Comparison of ENCODE assay signal across 2 cellular contexts in the genomic region with DNA sequence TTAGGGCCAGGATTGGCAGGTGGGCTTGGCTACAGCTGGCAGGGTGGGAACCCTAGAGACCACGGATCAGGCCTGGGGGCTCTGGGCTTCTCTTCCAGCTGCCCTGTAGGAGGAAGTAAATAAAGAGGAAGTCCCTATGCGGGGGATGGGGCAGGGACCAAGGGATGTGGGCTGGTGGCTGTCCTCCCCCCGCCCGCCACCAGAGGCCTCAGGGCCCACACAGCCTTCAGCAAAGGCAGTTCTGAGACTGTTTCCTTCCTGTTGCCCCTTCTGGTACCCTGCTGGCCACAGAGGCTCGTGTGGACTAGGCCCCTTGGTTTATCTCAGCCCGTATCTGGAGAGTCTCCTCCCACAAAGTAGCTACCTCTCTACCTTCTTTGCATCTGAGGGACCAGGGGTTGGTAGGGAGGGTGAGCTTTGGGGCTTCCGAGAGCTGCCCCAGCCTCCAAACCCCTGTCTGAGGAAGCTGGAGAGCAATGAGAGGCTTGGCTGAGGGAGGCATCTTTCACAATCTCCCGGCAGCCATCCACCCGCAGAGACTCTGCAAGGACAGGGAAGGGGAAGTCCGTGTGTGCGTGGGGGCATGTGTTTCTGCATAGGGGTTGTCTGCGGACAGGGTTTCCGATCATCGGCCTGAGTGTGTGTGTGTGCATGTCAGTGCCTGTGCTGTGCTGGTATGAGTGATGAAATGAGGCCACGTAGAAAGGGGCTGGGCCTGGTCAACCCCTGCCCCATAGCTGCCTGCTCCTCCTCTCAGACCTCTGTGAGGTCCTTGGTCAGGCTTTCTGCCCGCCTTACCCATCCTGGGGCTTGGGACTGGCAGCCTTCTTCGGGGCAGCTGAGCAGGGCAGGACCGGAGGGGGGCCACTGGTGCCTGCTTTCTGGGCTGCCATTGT.
TF ChIP-seq lines count a peak whose summit lies in the region.

No MANE protein-coding gene starts in this region.

TF ChIP-seq in HCT116, 20 proteins besides CTCF, POLR2A, EP300 and RAD21:
- TF ChIP-seq, protein P1, sequence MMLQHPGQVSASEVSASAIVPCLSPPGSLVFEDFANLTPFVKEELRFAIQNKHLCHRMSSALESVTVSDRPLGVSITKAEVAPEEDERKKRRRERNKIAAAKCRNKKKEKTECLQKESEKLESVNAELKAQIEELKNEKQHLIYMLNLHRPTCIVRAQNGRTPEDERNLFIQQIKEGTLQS (IDR thresholded peaks at IDR 0.05) = no peak
- TF ChIP-seq SP1 (IDR thresholded peaks at IDR 0.05; ENCODE audit: low read depth) (no peak), ZFX (IDR thresholded peaks at IDR 0.05) (no peak), YY1 (IDR thresholded peaks at IDR 0.05; ENCODE audit: extremely low read depth, insufficient replicate concordance, low read depth, low read length) (no peak), SRF (IDR thresholded peaks at IDR 0.05; ENCODE audit: low read depth) (no peak), JUND (IDR thresholded peaks at IDR 0.05) (no peak), ELF1 (IDR thresholded peaks at IDR 0.05; ENCODE audit: borderline replicate concordance, low read depth) (no peak), CEBPB (IDR thresholded peaks at IDR 0.05; ENCODE audit: low read depth) (no peak), ZNF274 (IDR thresholded peaks at IDR 0.05; ENCODE audit: low read depth, low read length) (no peak), EGR1 (IDR thresholded peaks at IDR 0.05; ENCODE audit: low read depth) (no peak), POLR2AphosphoS5 (IDR thresholded peaks at IDR 0.05; ENCODE audit: low read depth, low read length) (no peak), SIN3A (IDR thresholded peaks at IDR 0.05; ENCODE audit: low read depth) (no peak)
- TF ChIP-seq, protein P2, sequence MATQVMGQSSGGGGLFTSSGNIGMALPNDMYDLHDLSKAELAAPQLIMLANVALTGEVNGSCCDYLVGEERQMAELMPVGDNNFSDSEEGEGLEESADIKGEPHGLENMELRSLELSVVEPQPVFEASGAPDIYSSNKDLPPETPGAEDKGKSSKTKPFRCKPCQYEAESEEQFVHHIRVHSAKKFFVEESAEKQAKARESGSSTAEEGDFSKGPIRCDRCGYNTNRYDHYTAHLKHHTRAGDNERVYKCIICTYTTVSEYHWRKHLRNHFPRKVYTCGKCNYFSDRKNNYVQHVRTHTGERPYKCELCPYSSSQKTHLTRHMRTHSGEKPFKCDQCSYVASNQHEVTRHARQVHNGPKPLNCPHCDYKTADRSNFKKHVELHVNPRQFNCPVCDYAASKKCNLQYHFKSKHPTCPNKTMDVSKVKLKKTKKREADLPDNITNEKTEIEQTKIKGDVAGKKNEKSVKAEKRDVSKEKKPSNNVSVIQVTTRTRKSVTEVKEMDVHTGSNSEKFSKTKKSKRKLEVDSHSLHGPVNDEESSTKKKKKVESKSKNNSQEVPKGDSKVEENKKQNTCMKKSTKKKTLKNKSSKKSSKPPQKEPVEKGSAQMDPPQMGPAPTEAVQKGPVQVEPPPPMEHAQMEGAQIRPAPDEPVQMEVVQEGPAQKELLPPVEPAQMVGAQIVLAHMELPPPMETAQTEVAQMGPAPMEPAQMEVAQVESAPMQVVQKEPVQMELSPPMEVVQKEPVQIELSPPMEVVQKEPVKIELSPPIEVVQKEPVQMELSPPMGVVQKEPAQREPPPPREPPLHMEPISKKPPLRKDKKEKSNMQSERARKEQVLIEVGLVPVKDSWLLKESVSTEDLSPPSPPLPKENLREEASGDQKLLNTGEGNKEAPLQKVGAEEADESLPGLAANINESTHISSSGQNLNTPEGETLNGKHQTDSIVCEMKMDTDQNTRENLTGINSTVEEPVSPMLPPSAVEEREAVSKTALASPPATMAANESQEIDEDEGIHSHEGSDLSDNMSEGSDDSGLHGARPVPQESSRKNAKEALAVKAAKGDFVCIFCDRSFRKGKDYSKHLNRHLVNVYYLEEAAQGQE (IDR thresholded peaks at IDR 0.05; ENCODE audit: low read depth) = no peak
- TF ChIP-seq, protein P3, sequence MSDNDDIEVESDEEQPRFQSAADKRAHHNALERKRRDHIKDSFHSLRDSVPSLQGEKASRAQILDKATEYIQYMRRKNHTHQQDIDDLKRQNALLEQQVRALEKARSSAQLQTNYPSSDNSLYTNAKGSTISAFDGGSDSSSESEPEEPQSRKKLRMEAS (IDR thresholded peaks at IDR 0.05) = no peak
- TF ChIP-seq, protein P4, sequence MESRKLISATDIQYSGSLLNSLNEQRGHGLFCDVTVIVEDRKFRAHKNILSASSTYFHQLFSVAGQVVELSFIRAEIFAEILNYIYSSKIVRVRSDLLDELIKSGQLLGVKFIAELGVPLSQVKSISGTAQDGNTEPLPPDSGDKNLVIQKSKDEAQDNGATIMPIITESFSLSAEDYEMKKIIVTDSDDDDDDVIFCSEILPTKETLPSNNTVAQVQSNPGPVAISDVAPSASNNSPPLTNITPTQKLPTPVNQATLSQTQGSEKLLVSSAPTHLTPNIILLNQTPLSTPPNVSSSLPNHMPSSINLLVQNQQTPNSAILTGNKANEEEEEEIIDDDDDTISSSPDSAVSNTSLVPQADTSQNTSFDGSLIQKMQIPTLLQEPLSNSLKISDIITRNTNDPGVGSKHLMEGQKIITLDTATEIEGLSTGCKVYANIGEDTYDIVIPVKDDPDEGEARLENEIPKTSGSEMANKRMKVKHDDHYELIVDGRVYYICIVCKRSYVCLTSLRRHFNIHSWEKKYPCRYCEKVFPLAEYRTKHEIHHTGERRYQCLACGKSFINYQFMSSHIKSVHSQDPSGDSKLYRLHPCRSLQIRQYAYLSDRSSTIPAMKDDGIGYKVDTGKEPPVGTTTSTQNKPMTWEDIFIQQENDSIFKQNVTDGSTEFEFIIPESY (IDR thresholded peaks at IDR 0.05; ENCODE audit: extremely low read depth, insufficient replicate concordance, low read length) = no peak

TF ChIP-seq in H1, 55 proteins besides CTCF, POLR2A, EP300 and RAD21:
- TF ChIP-seq EGR1 (IDR thresholded peaks at IDR 0.05; ENCODE audit: borderline replicate concordance, low read depth, low read length) (peak; percentile 18; the same call in 1 of the 2 replicates), HDAC6 (IDR thresholded peaks at IDR 0.05; ENCODE audit: low read depth, low read length) (no peak), GABPA (IDR thresholded peaks at IDR 0.05; ENCODE audit: borderline replicate concordance, insufficient read depth, low read length) (0 out of 2 replicates have a peak, but pooled peaks have one; percentile 17), ASH2L (IDR thresholded peaks at IDR 0.05; ENCODE audit: low read length) (peak; percentile 43), RBBP5 (IDR thresholded peaks at IDR 0.05; ENCODE audit: borderline replicate concordance, low read depth, low read length) (peak; percentile 31; the same call in 1 of the 2 replicates)
TF ChIP-seq in H1: peak in this region for 4.
